In the genomic region with DNA sequence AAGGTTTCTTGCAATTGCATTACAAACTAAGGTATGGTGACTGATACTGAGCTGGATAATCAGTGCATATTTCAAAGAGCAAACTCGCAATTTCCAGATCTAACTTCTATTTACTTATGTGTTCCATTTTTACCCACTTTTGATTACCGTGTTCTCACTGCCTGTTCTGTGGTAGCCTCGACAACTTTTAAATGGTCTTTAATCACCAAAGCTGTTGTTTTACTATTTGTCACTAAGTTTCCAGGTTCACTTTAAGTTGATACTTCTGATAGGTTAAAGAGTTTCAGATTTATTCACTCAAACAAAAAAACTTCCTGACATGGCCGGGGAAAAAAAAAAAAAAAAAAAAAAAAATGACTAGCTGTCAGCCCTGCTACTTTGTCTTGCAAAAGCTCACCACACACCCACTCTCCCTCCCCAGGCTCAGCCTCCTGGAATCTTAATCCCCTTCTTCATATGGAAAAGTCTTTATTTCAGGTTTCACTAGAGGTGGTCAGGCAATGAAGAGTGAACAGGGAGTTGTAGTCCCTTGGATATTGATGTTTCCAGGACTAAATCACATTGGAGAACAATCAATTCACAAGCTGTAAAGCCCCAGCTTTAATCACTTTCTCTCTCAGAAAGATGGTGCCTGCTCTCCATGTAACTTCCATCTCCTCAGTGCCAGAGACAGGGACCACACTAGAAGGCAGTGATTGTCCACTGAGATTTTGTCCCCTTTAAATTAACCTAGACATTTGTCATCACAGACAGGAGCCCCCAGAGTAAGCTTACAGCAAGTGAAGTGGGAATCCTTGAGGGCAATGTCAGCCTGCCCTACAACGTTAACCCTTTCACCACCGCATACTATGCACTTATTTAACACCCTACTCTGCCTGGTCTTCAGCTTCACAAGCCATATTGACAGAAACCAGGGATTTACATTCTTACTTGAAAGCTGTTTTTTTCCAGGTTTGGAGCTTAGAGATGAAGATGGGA, we compare ENCODE assay signal across 17 cellular contexts.
DNase-seq lines count a peak whose midpoint lies in the region; FAIRE-seq and TF ChIP-seq lines count a peak whose summit lies in the region.
"Had no signal": no experiment of that assay in that cellular context is flagged by ENCODE, and none has a peak within 500 bp of the region (broad histone marks: within the 10 kb centered on the region; RNA-seq: fewer than 3 reads in every experiment).

No MANE protein-coding gene starts in this region.

- no peak for TF ChIP-seq RAD21 in H1 (IDR thresholded peaks at IDR 0.05 in 1 of 2, conservative IDR thresholded peaks at IDR 0.05 in 1 of 2; ENCODE audit: low read depth in 2 of 2, low read length in 2 of 2)

- FAIRE-seq in H1 (lab: Jason Lieb, UNC) = peak; percentile 24
- FAIRE-seq: TTC549 had no signal

- no peak for TF ChIP-seq EP300 in H1 (IDR thresholded peaks at IDR 0.05; ENCODE audit: borderline replicate concordance in 1 of 2, low read depth in 2 of 2, low read length in 2 of 2)
- no peak for TF ChIP-seq EP300 in tibial nerve (IDR thresholded peaks at IDR 0.05)

- H3K36me3 Mint-ChIP-seq in T-helper 2 cell treated with Interferon-gamma antibody and Interleukin-4, amounts not matched to agents 5 μg/mL and 100 μg/mL, for 36 hours (ENCODE audit: low read depth) = no peaks in the 10 kb centered on the region
- H3K36me3 Mint-ChIP-seq: activated naive CD8-positive, alpha-beta T cell treated with anti-CD3 and anti-CD28 coated beads, Interleukin-2, amount 10 ng/mL, durations not matched to agents 7 days and 5 days; CD4-positive, CD25-positive, alpha-beta regulatory T cell had no signal

- H3K4ac ChIP-seq in H1 (replicated peaks; ENCODE audit: insufficient read length, low read depth, low read length) (no peak overlapping the region), mesenchymal stem cell (ENCODE audit: low read depth in 1 of 2, low read length in 2 of 2) (no peak overlapping the region)

- H2BK12ac ChIP-seq in H1 (ENCODE audit: low read depth, low read length) (peak overlapping the region; percentile 52; the same call in 1 of the 2 replicates), mesenchymal stem cell (ENCODE audit: low read length in 2 of 2) (no peak overlapping the region)

- H3K79me1 ChIP-seq in H1 (ENCODE audit: low read depth, low read length) (no peaks in the 10 kb centered on the region), mesenchymal stem cell (replicated peaks; ENCODE audit: low read length, poor library complexity, severe bottlenecking) (no peaks in the 10 kb centered on the region)

- POLR2A ChIA-PET in H1 (lab: Charles Lee; ENCODE audit: partially characterized antibody) = interaction anchor here (0.6 to 1.5 kb wide), 4 partner anchors 9 to 1115 kb away, joined by 3 to 4 read pairs (median 4); no protein-coding TSS in a partner anchor

- H4K5ac ChIP-seq in H1 (ENCODE audit: insufficient read length, low read depth, low read length) = peak overlapping the region; percentile 88

- H3K9me3 Mint-ChIP-seq in T-helper 2 cell treated with Interferon-gamma antibody and Interleukin-4, amounts not matched to agents 5 μg/mL and 100 μg/mL, for 36 hours = no peaks in the 10 kb centered on the region

- H2BK15ac ChIP-seq in H1 (ENCODE audit: low read length) (no peak overlapping the region), mesenchymal stem cell (ENCODE audit: low read depth, poor library complexity, severe bottlenecking) (no peak overlapping the region)

- no peak for TF ChIP-seq CTCF in H1 (IDR thresholded peaks at IDR 0.05; ENCODE audit: control extremely low read depth in 1 of 3, insufficient read depth in 1 of 3, low read depth in 1 of 3, low read length in 3 of 3)
- TF ChIP-seq CTCF in tibial nerve (IDR thresholded peaks at IDR 0.05) = no peak

- no peak for DNase-seq in T-helper 2 cell treated with Interferon-gamma antibody and Interleukin-4, amounts not matched to agents 5 μg/mL and 100 μg/mL, for 36 hours (ENCODE audit: low spot score)
- no peak for DNase-seq in T-helper 2 cell
- DNase-seq in H1 (ENCODE audit: low read depth in 1 of 2, low spot score in 2 of 2) = peak in 1 of 2 experiments; percentile 51
- DNase-seq in mesenchymal stem cell = no peak
- no peak for DNase-seq in tibial nerve (ENCODE audit: low spot score in 2 of 2)
- no peak for DNase-seq in AG20443 (ENCODE audit: low spot score)
- no peak for DNase-seq in NCI-H2227 (lab: John Stamatoyannopoulos, UW; ENCODE audit: unreplicated experiment)
- DNase-seq in NCI-H1930 (lab: John Stamatoyannopoulos, UW) = no peak
- DNase-seq: activated CD4-positive, alpha-beta T cell treated with anti-CD3 and anti-CD28 coated beads, Interleukin-2, amount 50 U/mL, for 4 hours; activated naive CD8-positive, alpha-beta T cell treated with anti-CD3 and anti-CD28 coated beads, Interleukin-2, amount 10 ng/mL, durations not matched to agents 7 days and 5 days; activated T-cell treated with anti-CD3 and anti-CD28 coated beads, Interleukin-2, amount 50 U/mL, for 24 hours; CD4-positive, CD25-positive, alpha-beta regulatory T cell; DND-41; MM.1S; NCI-H187 treated with DMSO at 0.1 percent for 48 hours; NCI-H524 treated with DMSO at 0.1 percent for 48 hours had no signal

- H3K27me3 ChIP-seq in H1 (replicated peaks in 1 of 4; ENCODE audit: control insufficient read depth in 3 of 4, extremely low read depth in 1 of 4, insufficient read depth in 3 of 4, low read length in 3 of 4) (no peaks in the 10 kb centered on the region), mesenchymal stem cell (ENCODE audit: control insufficient read depth in 1 of 2, insufficient read depth in 1 of 2, low read length in 2 of 2) (peaks cover 0 to 21% of the 10 kb centered on the region in 2 experiments), tibial nerve (peaks cover 0 to 17% of the 10 kb centered on the region in 2 donors)

- H3K56ac ChIP-seq in H1 (replicated peaks; ENCODE audit: insufficient read length, low read depth, low read length) = no peak overlapping the region

- H2BK5ac ChIP-seq in H1 (ENCODE audit: low read depth, low read length) (peak overlapping the region; percentile 55; the same call in 1 of the 2 replicates), mesenchymal stem cell (ENCODE audit: low read depth, low read length, poor library complexity, severe bottlenecking) (no peak overlapping the region)

- peak overlapping the region; percentile 81 to 90 (median 85) for H3K4me3 ChIP-seq in H1 (ENCODE audit: extremely low read depth in 1 of 4, insufficient read depth in 2 of 4, low read depth in 3 of 4, low read length in 4 of 4)
- peak overlapping the region in 1 of 2 experiments; percentile 86 for H3K4me3 ChIP-seq in mesenchymal stem cell (ENCODE audit: insufficient read depth in 1 of 2, low read depth in 1 of 2, low read length in 2 of 2)
- peak overlapping the region; percentile 41 to 58 (median 48) for H3K4me3 ChIP-seq in tibial nerve

- peaks cover 15% of the 10 kb centered on the region for H3K27me3 Mint-ChIP-seq in T-helper 2 cell treated with Interferon-gamma antibody and Interleukin-4, amounts not matched to agents 5 μg/mL and 100 μg/mL, for 36 hours (ENCODE audit: low read depth)
- H3K27me3 Mint-ChIP-seq: CD4-positive, CD25-positive, alpha-beta regulatory T cell had no signal

- H3K9ac ChIP-seq in H1 (replicated peaks in 1 of 4; ENCODE audit: extremely low read depth in 1 of 4, low read depth in 3 of 4, low read length in 3 of 4) (peak overlapping the region in 1 of 4 experiments; percentile 1; a peak in 3 of 7 replicates), mesenchymal stem cell (ENCODE audit: low read length) (peak overlapping the region; percentile 75)

- TF ChIP-seq POLR2A in H1 (IDR thresholded peaks at IDR 0.05; ENCODE audit: control extremely low read depth in 1 of 2, low read depth in 2 of 2, low read length in 2 of 2) (no peak), tibial nerve (IDR thresholded peaks at IDR 0.05) (peak in 1 of 2 donors; percentile 24)

- H3K9me3 ChIP-seq in H1 (ENCODE audit: insufficient read depth in 2 of 2, low read depth in 1 of 2, low read length in 1 of 2) = no peaks in the 10 kb centered on the region
- H3K9me3 ChIP-seq in mesenchymal stem cell (ENCODE audit: control insufficient read depth, low read length) = no peaks in the 10 kb centered on the region
- no peaks in the 10 kb centered on the region for H3K9me3 ChIP-seq in tibial nerve

- no peaks in the 10 kb centered on the region; a peak in 1 of 4 replicates for H3K79me2 ChIP-seq in H1 (ENCODE audit: control insufficient read depth in 1 of 2, insufficient read depth in 2 of 2, low read length in 2 of 2)

- peak overlapping the region; percentile 78 for H4K91ac ChIP-seq in H1 (replicated peaks; ENCODE audit: insufficient read length, low read length)
- H4K91ac ChIP-seq in mesenchymal stem cell (ENCODE audit: low read length) = no peak overlapping the region

- H3K27ac ChIP-seq in H1 (ENCODE audit: low read depth, low read length) (peak overlapping the region; percentile 69), mesenchymal stem cell (ENCODE audit: low read length, poor library complexity, severe bottlenecking) (no peak overlapping the region), tibial nerve (peak overlapping the region; percentile 85 to 94 (median 87))

- CTCF ChIA-PET in H1 (lab: Charles Lee; ENCODE audit: partially characterized antibody) = interaction anchor here (0.5 to 1.9 kb wide), 8 partner anchors 9 to 501 kb away, joined by 3 to 7 read pairs (median 3); no protein-coding TSS in a partner anchor

- WGBS in H1 (ENCODE audit: extremely low coverage in 1 of 2, insufficient coverage in 1 of 2, insufficient read length in 1 of 2, insufficient replicate concordance in 2 of 2, low coverage in 1 of 2, low lambda C conversion rate in 2 of 2, missing lambda C conversion rate in 1 of 2), 2 experiments = 16% methylated on average over 6 of the region's 6 CpGs; no CpG with 5 or more reads in 1 of the 2 experiments
- 40% methylated on average over 4 of the region's 6 CpGs for WGBS in mesenchymal stem cell
- 15 to 22% methylated on average over 6 of the region's 6 CpGs for WGBS in tibial nerve, 2 donors

- H2BK20ac ChIP-seq in H1 (ENCODE audit: low read length) = no peak overlapping the region

- H3K27ac Mint-ChIP-seq in T-helper 2 cell treated with Interferon-gamma antibody and Interleukin-4, amounts not matched to agents 5 μg/mL and 100 μg/mL, for 36 hours = no peak overlapping the region
- H3K27ac Mint-ChIP-seq: activated naive CD8-positive, alpha-beta T cell treated with anti-CD3 and anti-CD28 coated beads, Interleukin-2, amount 10 ng/mL, durations not matched to agents 7 days and 5 days; activated T-cell treated with anti-CD3 and anti-CD28 coated beads, Interleukin-2, amount 50 U/mL, for 24 hours; CD4-positive, CD25-positive, alpha-beta regulatory T cell had no signal

- peaks cover 7% of the 10 kb centered on the region for H3K23me2 ChIP-seq in H1 (ENCODE audit: low read depth, low read length)

- peaks cover 0 to 46% (median 25%) of the 10 kb centered on the region in 4 experiments; a peak in 5 of 7 replicates for H3K4me1 ChIP-seq in H1 (replicated peaks in 1 of 4; ENCODE audit: control insufficient read depth in 3 of 4, insufficient read depth in 4 of 4, low read length in 3 of 4)
- H3K4me1 ChIP-seq in mesenchymal stem cell (ENCODE audit: control insufficient read depth, insufficient read depth, low read depth, low read length) = peaks cover 7% of the 10 kb centered on the region
- H3K4me1 ChIP-seq in tibial nerve = peaks cover 0 to 7% (median 2%) of the 10 kb centered on the region in 4 donors

- H3K23ac ChIP-seq in H1 (ENCODE audit: insufficient read length) = no peak overlapping the region
- H3K23ac ChIP-seq in mesenchymal stem cell (ENCODE audit: low read length in 2 of 2) = no peak overlapping the region

- H4K20me1 ChIP-seq in H1 (replicated peaks in 1 of 2; ENCODE audit: control insufficient read depth in 1 of 2, insufficient read depth in 2 of 2, low read length in 2 of 2) = no peaks in the 10 kb centered on the region

- H3K36me3 ChIP-seq in H1 (ENCODE audit: control insufficient read depth in 2 of 4, insufficient read depth in 4 of 4, low read length in 3 of 4) (no peaks in the 10 kb centered on the region), mesenchymal stem cell (ENCODE audit: control insufficient read depth in 1 of 2, insufficient read depth in 2 of 2, low read depth in 1 of 2, low read length in 2 of 2) (no peaks in the 10 kb centered on the region), tibial nerve (no peaks in the 10 kb centered on the region)

- H3K18ac ChIP-seq in H1 (ENCODE audit: extremely low read depth, low read length) = peak overlapping the region; percentile 89; the same call in 1 of the 2 replicates
- no peak overlapping the region for H3K18ac ChIP-seq in mesenchymal stem cell (ENCODE audit: low read depth in 1 of 2, low read length in 2 of 2)

- peak overlapping the region; percentile 38 for H2BK120ac ChIP-seq in H1 (replicated peaks; ENCODE audit: low read depth, low read length)
- no peak overlapping the region for H2BK120ac ChIP-seq in mesenchymal stem cell (ENCODE audit: low read depth, low read length)

- peak overlapping the region; percentile 58; the same call in 1 of the 2 replicates for H2AFZ ChIP-seq in H1 (ENCODE audit: low read length)
- H2AFZ ChIP-seq in mesenchymal stem cell (ENCODE audit: low read depth, low read length) = no peak overlapping the region

- no peaks in the 10 kb centered on the region for H3K4me1 Mint-ChIP-seq in T-helper 2 cell treated with Interferon-gamma antibody and Interleukin-4, amounts not matched to agents 5 μg/mL and 100 μg/mL, for 36 hours (ENCODE audit: low read depth)
- H3K4me1 Mint-ChIP-seq: activated naive CD8-positive, alpha-beta T cell treated with anti-CD3 and anti-CD28 coated beads, Interleukin-2, amount 10 ng/mL, durations not matched to agents 7 days and 5 days; CD4-positive, CD25-positive, alpha-beta regulatory T cell had no signal

- H2AK5ac ChIP-seq in H1 (ENCODE audit: low read depth, low read length) (no peak overlapping the region), mesenchymal stem cell (ENCODE audit: low read length, severe bottlenecking) (no peak overlapping the region)

- peak overlapping the region; percentile 18 for H3K4me3 Mint-ChIP-seq in T-helper 2 cell treated with Interferon-gamma antibody and Interleukin-4, amounts not matched to agents 5 μg/mL and 100 μg/mL, for 36 hours
- H3K4me3 Mint-ChIP-seq: activated naive CD8-positive, alpha-beta T cell treated with anti-CD3 and anti-CD28 coated beads, Interleukin-2, amount 10 ng/mL, durations not matched to agents 7 days and 5 days; activated T-cell treated with anti-CD3 and anti-CD28 coated beads, Interleukin-2, amount 50 U/mL, for 24 hours; CD4-positive, CD25-positive, alpha-beta regulatory T cell had no signal

- H4K8ac ChIP-seq in H1 (ENCODE audit: extremely low read depth, insufficient read depth, low read length) (no peak overlapping the region), mesenchymal stem cell (ENCODE audit: low read length) (no peak overlapping the region)

- peak overlapping the region; percentile 2 for H3K14ac ChIP-seq in H1 (ENCODE audit: insufficient read length)
- no peak overlapping the region for H3K14ac ChIP-seq in mesenchymal stem cell (ENCODE audit: low read length in 2 of 2)

- H3K4me2 ChIP-seq in H1 (ENCODE audit: insufficient read depth in 1 of 2, low read depth in 2 of 2, low read length in 2 of 2) (peak overlapping the region; percentile 86 to 99), mesenchymal stem cell (ENCODE audit: low read length, poor library complexity, severe bottlenecking) (no peak overlapping the region)
